10 cellular contexts compared by ENCODE assay signal in genomic region chr2:236607471-236608307, GRCh38. TPM values are rescaled to one million over a fixed set of nuclear protein-coding genes. Genes with fewer than 3 reads are reported as not detected.
DNase-seq lines count a peak whose midpoint lies in the region; ATAC-seq and TF ChIP-seq lines count a peak whose summit lies in the region.
"Had no signal": no experiment of that assay in that cellular context is flagged by ENCODE, and none has a peak within 500 bp of the region (broad histone marks: within the 10 kb centered on the region; RNA-seq: fewer than 3 reads in every experiment).

No MANE protein-coding gene starts in this region.

- no peak overlapping the region for H3K4me2 ChIP-seq in DOHH2 (ENCODE audit: low read length)
- H3K4me2 ChIP-seq in Loucy (ENCODE audit: low read depth, low read length, poor library complexity, severe bottlenecking): no peak overlapping the region
- H3K4me2 ChIP-seq in neural progenitor cell: no peak overlapping the region

- no peak for ATAC-seq in HG03457 (IDR thresholded peaks at IDR 0.05; ENCODE audit: unreplicated experiment)
- no peak for ATAC-seq in HG03196 (IDR thresholded peaks at IDR 0.05; ENCODE audit: unreplicated experiment)
- no peak for ATAC-seq in HG02763 (IDR thresholded peaks at IDR 0.05; ENCODE audit: unreplicated experiment)

- H3K79me2 ChIP-seq in DOHH2 (ENCODE audit: control insufficient read depth, low read length) (no peaks in the 10 kb centered on the region), Loucy (ENCODE audit: insufficient read depth, low read length) (no peaks in the 10 kb centered on the region), neural progenitor cell (ENCODE audit: low read depth) (no peaks in the 10 kb centered on the region)

- H3K36me3 ChIP-seq in DOHH2 (ENCODE audit: control insufficient read depth, low read length) (no peaks in the 10 kb centered on the region), Loucy (ENCODE audit: insufficient read depth, low read length) (no peaks in the 10 kb centered on the region), neural progenitor cell (no peaks in the 10 kb centered on the region)
- H3K36me3 ChIP-seq: transverse colon had no signal

- H3K9me3 ChIP-seq in DOHH2 (ENCODE audit: control insufficient read depth, insufficient read depth, low read length) (no peaks in the 10 kb centered on the region), Loucy (ENCODE audit: insufficient read depth, low read depth, low read length) (no peaks in the 10 kb centered on the region), neural progenitor cell (ENCODE audit: low read depth) (no peaks in the 10 kb centered on the region)
- H3K9me3 ChIP-seq: transverse colon had no signal

- H3K27me3 ChIP-seq in DOHH2 (ENCODE audit: control insufficient read depth, low read length) (no peaks in the 10 kb centered on the region), Loucy (ENCODE audit: insufficient read depth, low read length, poor library complexity, severe bottlenecking) (no peaks in the 10 kb centered on the region), neural progenitor cell (no peaks in the 10 kb centered on the region)
- H3K27me3 ChIP-seq: transverse colon had no signal

- H4K20me1 ChIP-seq in DOHH2 (ENCODE audit: control insufficient read depth, insufficient read depth, low read depth, low read length): no peaks in the 10 kb centered on the region
- H4K20me1 ChIP-seq in Loucy (ENCODE audit: insufficient read depth, low read length, poor library complexity, severe bottlenecking): no peaks in the 10 kb centered on the region
- no peaks in the 10 kb centered on the region for H4K20me1 ChIP-seq in neural progenitor cell (ENCODE audit: low read depth)

- peak overlapping the region; percentile 80 for H3K27ac Mint-ChIP-seq in neural progenitor cell
- H3K27ac Mint-ChIP-seq: T-helper 1 cell treated with Interleukin-12 subunit alpha and Interleukin-12 subunit beta and Interleukin-4 antibody, amounts not matched to agents 30 μg/mL and 1 μg/mL, for 36 hours had no signal

- no peaks in the 10 kb centered on the region for H3K9me2 ChIP-seq in DOHH2 (replicated peaks; ENCODE audit: control insufficient read depth, low read length)
- H3K9me2 ChIP-seq in Loucy (replicated peaks; ENCODE audit: low read depth, low read length): no peaks in the 10 kb centered on the region

- peaks cover 34% of the 10 kb centered on the region for H3K4me1 Mint-ChIP-seq in neural progenitor cell

- peaks cover 8% of the 10 kb centered on the region for H3K9me3 Mint-ChIP-seq in neural progenitor cell
- H3K9me3 Mint-ChIP-seq: T-helper 1 cell treated with Interleukin-12 subunit alpha and Interleukin-12 subunit beta and Interleukin-4 antibody, amounts not matched to agents 30 μg/mL and 1 μg/mL, for 36 hours had no signal

- DNase-seq in choroid plexus epithelial cell (ENCODE audit: low read depth) (peak; percentile 89), neural progenitor cell (ENCODE audit: low spot score) (peak; percentile 27), DMS153 treated with DMSO at 0.1 percent for 48 hours (lab: John Stamatoyannopoulos, UW; ENCODE audit: unreplicated experiment) (no peak)
- DNase-seq: transverse colon had no signal

- H3K27me3 Mint-ChIP-seq in neural progenitor cell (ENCODE audit: insufficient read depth, low read depth): peaks cover 9% of the 10 kb centered on the region

- H3K4me3 ChIP-seq in DOHH2 (ENCODE audit: low read length): no peak overlapping the region
- H3K4me3 ChIP-seq in Loucy (ENCODE audit: low read length, poor library complexity, severe bottlenecking): no peak overlapping the region
- H3K4me3 ChIP-seq in choroid plexus epithelial cell (ENCODE audit: low read depth, low read length): no peak overlapping the region
- H3K4me3 ChIP-seq in neural progenitor cell: no peak overlapping the region
- H3K4me3 ChIP-seq: transverse colon had no signal

- H3K4me1 ChIP-seq in DOHH2 (ENCODE audit: control insufficient read depth, low read length) (no peaks in the 10 kb centered on the region), Loucy (ENCODE audit: insufficient read depth, low read length, poor library complexity, severe bottlenecking) (peaks cover 6% of the 10 kb centered on the region), neural progenitor cell (peaks cover 6% of the 10 kb centered on the region)
- H3K4me1 ChIP-seq: transverse colon had no signal

- no peak overlapping the region for H3K4me3 Mint-ChIP-seq in neural progenitor cell
- H3K4me3 Mint-ChIP-seq: T-helper 1 cell treated with Interleukin-12 subunit alpha and Interleukin-12 subunit beta and Interleukin-4 antibody, amounts not matched to agents 30 μg/mL and 1 μg/mL, for 36 hours had no signal

- TF ChIP-seq CTCF in DOHH2 (IDR thresholded peaks at IDR 0.05; ENCODE audit: low read depth, low read length, poor library complexity, severe bottlenecking): peak; percentile 39
- peak; percentile 49 for TF ChIP-seq CTCF in Loucy (conservative IDR thresholded peaks at IDR 0.05; ENCODE audit: low read length)
- peak; percentile 47 for TF ChIP-seq CTCF in choroid plexus epithelial cell (conservative IDR thresholded peaks at IDR 0.05; ENCODE audit: low read depth, low read length)
- peak; percentile 21 for TF ChIP-seq CTCF in neural progenitor cell (IDR thresholded peaks at IDR 0.05)

- H3K9ac ChIP-seq in Loucy (ENCODE audit: low read depth, low read length, poor library complexity, severe bottlenecking) (no peak overlapping the region), neural progenitor cell (no peak overlapping the region)

- no peak overlapping the region for H3K27ac ChIP-seq in DOHH2 (ENCODE audit: low read depth, low read length)
- no peak overlapping the region for H3K27ac ChIP-seq in neural progenitor cell
- H3K27ac ChIP-seq: transverse colon had no signal

- H2AFZ ChIP-seq in Loucy (ENCODE audit: low read length): no peak overlapping the region; the same call in 1 of the 2 replicates
- no peak overlapping the region for H2AFZ ChIP-seq in neural progenitor cell (replicated peaks)

- H3K36me3 Mint-ChIP-seq in neural progenitor cell: peaks cover 3% of the 10 kb centered on the region

- H3F3A ChIP-seq in DOHH2 (ENCODE audit: control insufficient read depth, insufficient read depth): no peaks in the 10 kb centered on the region
- H3F3A ChIP-seq in Loucy (ENCODE audit: low read depth): no peaks in the 10 kb centered on the region
- H3F3A ChIP-seq in neural progenitor cell (ENCODE audit: low read depth): no peaks in the 10 kb centered on the region

RNA-seq across cellular contexts. Expression of gene ACKR3, which starts 38.1 kb away (rescaled TPM):
- 0.71 and 1.6 TPM in 2 replicates for total RNA-seq in neural progenitor cell (ENCODE audit: low replicate concordance)
